9 cellular contexts compared by ENCODE assay signal in the genomic region with DNA sequence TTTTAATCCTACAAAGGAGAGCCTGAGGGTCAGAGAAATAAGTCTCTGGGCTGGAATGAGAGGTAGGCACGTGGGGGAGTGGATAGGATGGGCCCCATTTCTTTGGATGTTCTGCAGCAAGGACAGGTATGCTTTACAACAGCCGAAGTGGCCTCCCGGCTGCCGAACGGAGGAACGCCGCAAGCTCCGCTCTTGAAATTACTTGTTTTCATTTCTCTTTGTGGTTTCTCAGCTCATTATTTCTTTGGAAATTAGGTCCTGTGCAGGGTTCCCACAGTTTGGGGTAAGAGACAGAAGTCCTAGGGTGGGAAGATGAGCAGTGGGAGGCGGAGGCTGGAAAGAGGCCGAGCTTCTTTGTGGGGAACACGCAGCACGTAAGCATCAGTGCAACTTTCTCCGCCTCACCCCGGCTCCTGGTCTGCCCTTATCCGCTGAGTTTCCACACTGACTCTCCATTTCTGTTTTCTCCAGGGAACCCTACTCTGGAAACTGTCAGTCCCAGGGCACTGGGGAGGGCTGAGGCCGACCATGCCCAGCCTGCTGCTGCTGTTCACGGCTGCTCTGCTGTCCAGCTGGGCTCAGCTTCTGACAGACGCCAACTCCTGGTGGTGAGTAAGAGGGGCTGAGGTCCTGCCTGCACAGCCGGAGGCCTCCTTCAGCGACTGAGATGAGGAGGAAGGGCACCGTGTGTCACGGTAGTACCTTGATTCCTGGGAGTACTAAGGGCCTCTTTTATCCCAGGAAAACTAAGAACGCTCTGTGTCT. TPM values are rescaled to one million over a fixed set of nuclear protein-coding genes. Genes with fewer than 3 reads are reported as not detected.
DNase-seq lines count a peak whose midpoint lies in the region; ATAC-seq and TF ChIP-seq lines count a peak whose summit lies in the region.
"Had no signal": no experiment of that assay in that cellular context is flagged by ENCODE, and none has a peak within 500 bp of the region (broad histone marks: within the 10 kb centered on the region; RNA-seq: fewer than 3 reads in every experiment).

No MANE protein-coding gene starts in this region.

- H3K27ac ChIP-seq in DND-41 (ENCODE audit: low read length) (no peak overlapping the region), Peyer's patch (no peak overlapping the region), fibroblast of lung (ENCODE audit: insufficient read depth, low read length) (peak overlapping the region; percentile 24), trophoblast cell (ENCODE audit: low read depth, low read length) (no peak overlapping the region)
- H3K27ac ChIP-seq: body of pancreas had no signal

- H3K36me3 ChIP-seq in DND-41 (ENCODE audit: insufficient read depth, low read length), result no peaks in the 10 kb centered on the region
- no peaks in the 10 kb centered on the region for H3K36me3 ChIP-seq in Peyer's patch
- H3K36me3 ChIP-seq in fibroblast of lung (ENCODE audit: control insufficient read depth, insufficient read depth, low read length), result peaks cover 4% of the 10 kb centered on the region
- peaks cover 2 to 6% of the 10 kb centered on the region in 2 experiments for H3K36me3 ChIP-seq in trophoblast cell (ENCODE audit: control insufficient read depth in 1 of 2, insufficient read depth in 2 of 2, low read length in 2 of 2)

- no peak overlapping the region for H3K4ac ChIP-seq in trophoblast cell (ENCODE audit: low read depth, low read length)

- WGBS in trophoblast cell (ENCODE audit: extremely low coverage, insufficient coverage, insufficient read length), result no CpG with 5 or more reads among the region's 23 CpGs

- TF ChIP-seq CTCF in DND-41 (IDR thresholded peaks at IDR 0.05; ENCODE audit: borderline replicate concordance, extremely low read depth, low read length, poor library complexity, severe bottlenecking), result no peak
- TF ChIP-seq CTCF in Peyer's patch (IDR thresholded peaks at IDR 0.05), result no peak
- TF ChIP-seq CTCF in fibroblast of lung (conservative IDR thresholded peaks at IDR 0.05 in 1 of 2, IDR thresholded peaks at IDR 0.05 in 1 of 2; ENCODE audit: low read depth in 1 of 2, low read length in 2 of 2), result no peak

- H4K12ac ChIP-seq in trophoblast cell (ENCODE audit: low read depth, low read length), result no peak overlapping the region

- H3K4me2 ChIP-seq in DND-41 (ENCODE audit: insufficient read depth, low read length) (peak overlapping the region; percentile 63; the same call in 1 of the 2 replicates), fibroblast of lung (ENCODE audit: extremely low read depth, insufficient read depth, low read length) (no peak overlapping the region), trophoblast cell (ENCODE audit: low read length) (peak overlapping the region; percentile 56)

- no peak overlapping the region for H2BK12ac ChIP-seq in trophoblast cell (ENCODE audit: low read length)

- ATAC-seq in DND-41 (ENCODE audit: insufficient read depth, low read depth) (0 out of 3 replicates have a peak, but pooled peaks have one; percentile 2), HG03175 (IDR thresholded peaks at IDR 0.05; ENCODE audit: unreplicated experiment) (no peak), GM21367 (IDR thresholded peaks at IDR 0.05; ENCODE audit: unreplicated experiment) (no peak), GM18505 (IDR thresholded peaks at IDR 0.05; ENCODE audit: unreplicated experiment) (no peak)

- H3K4me1 ChIP-seq in DND-41 (ENCODE audit: insufficient read depth, low read length), result peaks cover 18% of the 10 kb centered on the region
- peaks cover 4 to 23% (median 9%) of the 10 kb centered on the region in 4 donors for H3K4me1 ChIP-seq in Peyer's patch
- peaks cover 9% of the 10 kb centered on the region for H3K4me1 ChIP-seq in fibroblast of lung (ENCODE audit: control insufficient read depth, extremely low read depth, insufficient read depth, low read length)
- peaks cover 22 to 26% of the 10 kb centered on the region in 2 experiments for H3K4me1 ChIP-seq in trophoblast cell (ENCODE audit: control insufficient read depth in 1 of 2, insufficient read depth in 2 of 2, low read length in 2 of 2)

- no peak overlapping the region for H4K8ac ChIP-seq in trophoblast cell (ENCODE audit: low read depth, low read length)

- H4K91ac ChIP-seq in trophoblast cell (ENCODE audit: low read depth, low read length), result peak overlapping the region; percentile 77

- no peak overlapping the region for H3K18ac ChIP-seq in trophoblast cell (ENCODE audit: low read length)

- H3K9ac ChIP-seq in DND-41 (ENCODE audit: low read depth, low read length), result no peak overlapping the region
- no peak overlapping the region for H3K9ac ChIP-seq in fibroblast of lung (ENCODE audit: insufficient read depth, low read length)
- H3K9ac ChIP-seq in trophoblast cell (ENCODE audit: low read length), result no peak overlapping the region

- TF ChIP-seq POLR2A in Peyer's patch (IDR thresholded peaks at IDR 0.05) (no peak), GM18505 (IDR thresholded peaks at IDR 0.05; ENCODE audit: borderline replicate concordance, extremely low read depth, insufficient read depth, insufficient read length) (no peak)

- H2BK5ac ChIP-seq in trophoblast cell (ENCODE audit: low read depth, low read length, poor library complexity), result no peak overlapping the region

- no peaks in the 10 kb centered on the region for H3K9me3 ChIP-seq in DND-41 (ENCODE audit: insufficient read depth, low read length, severe bottlenecking)
- H3K9me3 ChIP-seq in Peyer's patch, result no peaks in the 10 kb centered on the region
- H3K9me3 ChIP-seq in fibroblast of lung (ENCODE audit: control insufficient read depth, insufficient read depth, low read depth, low read length), result no peaks in the 10 kb centered on the region
- H3K9me3 ChIP-seq in trophoblast cell (ENCODE audit: insufficient read depth, low read depth, low read length), result no peaks in the 10 kb centered on the region
- H3K9me3 ChIP-seq: body of pancreas had no signal

- H3K4me3 ChIP-seq in DND-41 (ENCODE audit: low read depth in 1 of 2, low read length in 2 of 2) (no peak overlapping the region), Peyer's patch (peak overlapping the region in 3 of 4 donors; percentile 47 to 62 (median 58)), fibroblast of lung (replicated peaks in 1 of 4; ENCODE audit: control extremely low read depth in 1 of 4, insufficient read depth in 1 of 4, low read depth in 3 of 4, low read length in 4 of 4) (no peak overlapping the region), trophoblast cell (ENCODE audit: low read depth, low read length) (no peak overlapping the region)

- H3K27me3 ChIP-seq in DND-41 (ENCODE audit: insufficient read depth, low read length, poor library complexity) (peaks cover 78% of the 10 kb centered on the region), Peyer's patch (no peaks in the 10 kb centered on the region), fibroblast of lung (ENCODE audit: control insufficient read depth, insufficient read depth, low read length) (no peaks in the 10 kb centered on the region), trophoblast cell (ENCODE audit: insufficient read depth, low read length) (no peaks in the 10 kb centered on the region)
- H3K27me3 ChIP-seq: body of pancreas had no signal

- H2AK5ac ChIP-seq in trophoblast cell (ENCODE audit: low read length), result no peak overlapping the region

- no peak overlapping the region for H3K14ac ChIP-seq in trophoblast cell (ENCODE audit: low read length)

- no peak overlapping the region for H3K23ac ChIP-seq in trophoblast cell (ENCODE audit: low read length)

- H4K20me1 ChIP-seq in DND-41 (ENCODE audit: insufficient read depth, low read length), result peaks cover 14% of the 10 kb centered on the region; the same call in 1 of the 2 replicates
- no peaks in the 10 kb centered on the region for H4K20me1 ChIP-seq in fibroblast of lung (ENCODE audit: control insufficient read depth, extremely low read depth, insufficient read depth, low read length)

- H3K79me2 ChIP-seq in DND-41 (ENCODE audit: insufficient read depth, low read length), result no peaks in the 10 kb centered on the region
- peaks cover 6% of the 10 kb centered on the region for H3K79me2 ChIP-seq in fibroblast of lung (ENCODE audit: control insufficient read depth, insufficient read depth, low read length)
- peaks cover 2% of the 10 kb centered on the region for H3K79me2 ChIP-seq in trophoblast cell (ENCODE audit: control insufficient read depth, insufficient read depth, low read length, poor library complexity)

- H2AFZ ChIP-seq in DND-41 (ENCODE audit: low read depth, low read length) (no peak overlapping the region), fibroblast of lung (ENCODE audit: low read length) (no peak overlapping the region), trophoblast cell (ENCODE audit: insufficient read depth, low read length, poor library complexity) (no peak overlapping the region)

- no peak for DNase-seq in DND-41
- DNase-seq in Peyer's patch, result no peak
- DNase-seq in fibroblast of lung (ENCODE audit: low read depth in 2 of 2), result peak; percentile 47 to 62
- no peak for DNase-seq in trophoblast cell
- no peak for DNase-seq in dedifferentiated amniotic fluid mesenchymal stem cell (ENCODE audit: extremely low spot score)

- H3K79me1 ChIP-seq in trophoblast cell (ENCODE audit: low read length), result peaks cover 11% of the 10 kb centered on the region

- no peak overlapping the region for H2BK120ac ChIP-seq in trophoblast cell (ENCODE audit: insufficient read depth, low read length, poor library complexity)

RNA-seq across cellular contexts. Expression of gene WNT5B, which starts 2.0 kb away (rescaled TPM):
- total RNA-seq in Peyer's patch (1 to 10 TPM in 1 of 4 donors, under 1 TPM in 2, not detected in 1; 0.53 to 9.1 (median 0.94) TPM), fibroblast of lung (40.3 and 105 TPM in 2 replicates)
- 46.9 and 86.1 TPM in 2 replicates for polyA plus RNA-seq in fibroblast of lung
- polyA plus RNA-seq in fibroblast of lung (2012), result 61.7 and 116 TPM in 2 replicates
- polyA minus RNA-seq in fibroblast of lung (ENCODE audit: low replicate concordance), result 62.7 and 175 TPM in 2 replicates
- 15.8 and 15.9 TPM in 2 replicates for polyA plus RNA-seq in trophoblast cell (2013)
- total RNA-seq: body of pancreas had no signal

RNA-seq across cellular contexts. Expression of gene FBXL14, which starts 36.6 kb away (rescaled TPM):
- total RNA-seq in Peyer's patch (10 to 100 TPM in 3 of 4 donors, 1 to 10 TPM in 1; 6.3 to 20.4 (median 12.7) TPM), fibroblast of lung (6.4 TPM in 2 replicates)
- 2.6 and 3.7 TPM in 2 replicates for polyA plus RNA-seq in fibroblast of lung
- polyA plus RNA-seq in fibroblast of lung (2012), result 3.0 and 4.7 TPM in 2 replicates
- 5.9 and 6.7 TPM in 2 replicates for polyA minus RNA-seq in fibroblast of lung (ENCODE audit: low replicate concordance)
- 3.3 and 3.9 TPM in 2 replicates for polyA plus RNA-seq in trophoblast cell (2013)

RNA-seq across cellular contexts. Expression of gene ADIPOR2, which starts 59.9 kb away (rescaled TPM):
- total RNA-seq in Peyer's patch, result 10 to 100 TPM; 26.4 to 89.1 (median 73.9) TPM
- total RNA-seq in fibroblast of lung, result 29.8 and 46.1 TPM in 2 replicates
- 33.5 and 43.1 TPM in 2 replicates for polyA plus RNA-seq in fibroblast of lung
- 36.1 and 43.0 TPM in 2 replicates for polyA plus RNA-seq in fibroblast of lung (2012)
- polyA minus RNA-seq in fibroblast of lung (ENCODE audit: low replicate concordance), result 35.0 and 51.8 TPM in 2 replicates
- 37.0 and 37.3 TPM in 2 replicates for polyA plus RNA-seq in trophoblast cell (2013)

Comparison
In these comparisons a context has a peak if more than half of its experiments do, and no peak if none do; other contexts are left out.
1. DNase-seq: peak in fibroblast of lung (2 of 2); none in DND-41 (single experiment), Peyer's patch (0 of 3), trophoblast cell (0 of 2) and dedifferentiated amniotic fluid mesenchymal stem cell (single experiment).
2. H3K4me3 ChIP-seq: peak in Peyer's patch (3 of 4); none in DND-41 (0 of 2), fibroblast of lung (0 of 4) and trophoblast cell (single experiment).